In the genomic region with DNA sequence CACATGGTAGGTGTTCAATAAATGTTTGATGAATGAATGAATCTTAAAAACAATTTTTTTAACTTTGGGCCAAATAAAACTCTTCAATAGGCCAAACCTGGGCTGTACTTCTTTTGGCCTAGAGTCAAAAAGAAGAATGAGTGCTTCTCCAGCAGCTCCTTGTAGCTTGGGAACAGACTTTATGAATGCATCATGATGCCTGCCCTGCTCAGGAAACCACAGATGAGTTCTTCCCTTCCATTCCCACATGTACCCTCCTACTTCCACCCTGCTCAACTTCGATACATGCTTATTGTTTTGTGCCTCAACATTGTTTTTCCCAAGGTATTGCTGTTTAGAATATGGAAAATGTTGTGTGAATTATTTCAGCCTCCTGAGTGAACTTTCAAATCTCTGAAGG, we compare ENCODE assay signal across 23 cellular contexts.
A peak's percentile ranks its signal among the peaks of the same experiment; 100 is the strongest.
DNase-seq lines count a peak whose midpoint lies in the region; ATAC-seq and TF ChIP-seq lines count a peak whose summit lies in the region.
"Had no signal": no experiment of that assay in that cellular context is flagged by ENCODE, and none has a peak within 500 bp of the region (broad histone marks: within the 10 kb centered on the region; RNA-seq: fewer than 3 reads in every experiment).

No MANE protein-coding gene starts in this region.

- no peaks in the 10 kb centered on the region for H3K36me3 ChIP-seq in Loucy (ENCODE audit: insufficient read depth, low read length)
- H3K36me3 ChIP-seq in MG63 = peaks cover 8% of the 10 kb centered on the region
- H3K36me3 ChIP-seq: SJCRH30 had no signal

- peak; percentile 17 for DNase-seq in ELR (ENCODE audit: low read depth)
- peak; percentile 34 for DNase-seq in choroid plexus epithelial cell (ENCODE audit: low read depth)
- peak; percentile 18 for DNase-seq in kidney tubule cell (ENCODE audit: low spot score)
- no peak for DNase-seq in NCI-H1417 (lab: John Stamatoyannopoulos, UW)
- DNase-seq in MG63 = no peak
- DNase-seq: Calu3, DND-41, MV-4-11, NCI-H1105, NCI-H146, NCI-H1930, NCI-H2107, NCI-H446 treated with DMSO at 0.1 percent for 48 hours, NCI-H526 treated with DMSO at 0.1 percent for 48 hours, PC-9, SJCRH30 had no signal

- H3K79me2 ChIP-seq in Loucy (ENCODE audit: insufficient read depth, low read length) = no peaks in the 10 kb centered on the region

- H3K4me1 ChIP-seq in Loucy (ENCODE audit: insufficient read depth, low read length, poor library complexity, severe bottlenecking) = peaks cover 29% of the 10 kb centered on the region

- H3K27me3 ChIP-seq in Loucy (ENCODE audit: insufficient read depth, low read length, poor library complexity, severe bottlenecking) = no peaks in the 10 kb centered on the region
- H3K27me3 ChIP-seq in MG63 = no peaks in the 10 kb centered on the region
- H3K27me3 ChIP-seq: SJCRH30 had no signal

- H3K4me3 ChIP-seq in Loucy (ENCODE audit: low read length, poor library complexity, severe bottlenecking) (no peak overlapping the region), choroid plexus epithelial cell (ENCODE audit: low read depth, low read length) (no peak overlapping the region), MG63 (no peak overlapping the region)
- H3K4me3 ChIP-seq: PC-9, SJCRH30 had no signal

- H4K20me1 ChIP-seq in Loucy (ENCODE audit: insufficient read depth, low read length, poor library complexity, severe bottlenecking) = no peaks in the 10 kb centered on the region

- H3K4me2 ChIP-seq in Loucy (ENCODE audit: low read depth, low read length, poor library complexity, severe bottlenecking) = peak overlapping the region; percentile 4
- H3K4me2 ChIP-seq: KMS-11, PC-9 had no signal

- ATAC-seq in HG03521 (IDR thresholded peaks at IDR 0.05; ENCODE audit: unreplicated experiment) = no peak
- ATAC-seq in GM21447 (IDR thresholded peaks at IDR 0.05; ENCODE audit: unreplicated experiment) = no peak
- ATAC-seq: HCT116, Right ventricle myocardium inferior, SK-N-SH treated with all-trans-retinoic acid at 6 μM for 48 hours had no signal

- peaks cover 3% of the 10 kb centered on the region; the same call in 1 of the 2 replicates for H3F3A ChIP-seq in Loucy (ENCODE audit: low read depth)

- H3K9me2 ChIP-seq in Loucy (replicated peaks; ENCODE audit: low read depth, low read length) = no peaks in the 10 kb centered on the region

- no peak overlapping the region for H3K9ac ChIP-seq in Loucy (ENCODE audit: low read depth, low read length, poor library complexity, severe bottlenecking)
- H3K9ac ChIP-seq: KMS-11 had no signal

- no peak overlapping the region for H2AFZ ChIP-seq in Loucy (ENCODE audit: low read length)
- H2AFZ ChIP-seq: PC-9 had no signal

- no peaks in the 10 kb centered on the region for H3K9me3 ChIP-seq in Loucy (ENCODE audit: insufficient read depth, low read depth, low read length)
- peaks cover 3% of the 10 kb centered on the region for H3K9me3 ChIP-seq in MG63
- H3K9me3 ChIP-seq: SJCRH30 had no signal

- TF ChIP-seq CTCF in Loucy (conservative IDR thresholded peaks at IDR 0.05; ENCODE audit: low read length) = no peak
- TF ChIP-seq CTCF in choroid plexus epithelial cell (conservative IDR thresholded peaks at IDR 0.05; ENCODE audit: low read depth, low read length) = no peak

Comparison
In these comparisons a context has a peak if more than half of its experiments do, and no peak if none do; other contexts are left out.
1. DNase-seq: peak in ELR (single experiment), choroid plexus epithelial cell (single experiment) and kidney tubule cell (single experiment); none in NCI-H1417 (0 of 3) and MG63 (single experiment).